ENCODE assay signal across 18 cellular contexts in genomic region chr10:53023411-53023810, GRCh38.
A peak's percentile ranks its signal among the peaks of the same experiment; 100 is the strongest.
DNase-seq lines count a peak whose midpoint lies in the region; ATAC-seq and TF ChIP-seq lines count a peak whose summit lies in the region.
"Had no signal": no experiment of that assay in that cellular context is flagged by ENCODE, and none has a peak within 500 bp of the region (broad histone marks: within the 10 kb centered on the region; RNA-seq: fewer than 3 reads in every experiment).

No MANE protein-coding gene starts in this region.

- peak overlapping the region; percentile 52; the same call in 1 of the 2 replicates for H2AFZ ChIP-seq in GM23338

- H3K4me1 Mint-ChIP-seq in GM23338 (peaks cover 28% of the 10 kb centered on the region), WTC11 (peaks cover 38% of the 10 kb centered on the region), progenitor cell of endocrine pancreas (ENCODE audit: low read depth) (peaks cover 31% of the 10 kb centered on the region)

- CTCF ChIA-PET in WTC11 (lab: Charles Lee), result no interaction called here

- no peaks in the 10 kb centered on the region for H3K27me3 Mint-ChIP-seq in GM23338 (ENCODE audit: insufficient read depth, low read depth, poor library complexity)
- no peaks in the 10 kb centered on the region; the same call in 1 of the 2 replicates for H3K27me3 Mint-ChIP-seq in WTC11 (ENCODE audit: low read depth)
- H3K27me3 Mint-ChIP-seq in progenitor cell of endocrine pancreas, result no peaks in the 10 kb centered on the region

- H3K9me3 Mint-ChIP-seq in GM23338 (peaks cover 17% of the 10 kb centered on the region), WTC11 (peaks cover 14% of the 10 kb centered on the region), progenitor cell of endocrine pancreas (ENCODE audit: low read depth) (peaks cover 11% of the 10 kb centered on the region)

- no peaks in the 10 kb centered on the region for H3K9me2 ChIP-seq in GM23338 (ENCODE audit: insufficient read depth)

- H3K4me3 ChIP-seq in GM23338, result no peak overlapping the region
- H3K4me3 ChIP-seq: A549 had no signal

- H3K36me3 Mint-ChIP-seq in GM23338 (ENCODE audit: low read depth) (peaks cover 38% of the 10 kb centered on the region), WTC11 (peaks cover 18% of the 10 kb centered on the region), progenitor cell of endocrine pancreas (ENCODE audit: insufficient read depth) (peaks cover 13% of the 10 kb centered on the region)

- no peaks in the 10 kb centered on the region for H3K27me3 ChIP-seq in GM23338 (ENCODE audit: insufficient read depth)

- no peak for DNase-seq in GM23338 (ENCODE audit: low spot score)
- DNase-seq in WTC11 (ENCODE audit: low spot score), result no peak
- peak; percentile 72 for DNase-seq in islet precursor cell
- DNase-seq in progenitor cell of endocrine pancreas (ENCODE audit: low spot score, unreplicated experiment), result no peak
- DNase-seq in NCI-H1436 (lab: John Stamatoyannopoulos, UW), result no peak
- no peak for DNase-seq in H4 (ENCODE audit: low spot score)
- no peak for DNase-seq in NCI-H1048 (lab: John Stamatoyannopoulos, UW)
- DNase-seq: HCEC 1CT, KBM-7, NCI-H1092, NCI-H187 treated with DMSO at 0.1 percent for 48 hours, NCI-H2171, NCI-H446 treated with DMSO at 0.1 percent for 48 hours, NCI-H748 treated with DMSO at 0.1 percent for 48 hours, Right ventricle myocardium superior had no signal

- peak overlapping the region; percentile 10 for H3K4me2 ChIP-seq in GM23338
- H3K4me2 ChIP-seq: A549 had no signal

- ATAC-seq in GM23338, result no peak
- ATAC-seq in WTC11, result no peak
- ATAC-seq in HG02938 (IDR thresholded peaks at IDR 0.05; ENCODE audit: unreplicated experiment), result no peak
- ATAC-seq: A549 had no signal

- H3F3A ChIP-seq in GM23338 (replicated peaks; ENCODE audit: low read depth), result no peaks in the 10 kb centered on the region

- no peaks in the 10 kb centered on the region for H4K20me1 ChIP-seq in GM23338 (replicated peaks; ENCODE audit: insufficient read depth)

- H3K27ac Mint-ChIP-seq in GM23338 (peak overlapping the region; percentile 88), WTC11 (peak overlapping the region; percentile 91), progenitor cell of endocrine pancreas (peak overlapping the region; percentile 76)

- TF ChIP-seq CTCF in GM23338 (conservative IDR thresholded peaks at IDR 0.05; ENCODE audit: low read depth in 2 of 2), result no peak
- no peak for TF ChIP-seq CTCF in WTC11 (IDR thresholded peaks at IDR 0.05)
- TF ChIP-seq CTCF in progenitor cell of endocrine pancreas (IDR thresholded peaks at IDR 0.05; ENCODE audit: unreplicated experiment), result no peak

- H3K4me1 ChIP-seq in GM23338 (ENCODE audit: insufficient read depth), result peaks cover 29% of the 10 kb centered on the region
- H3K4me1 ChIP-seq: A549 had no signal

- peak overlapping the region; percentile 60 for H3K27ac ChIP-seq in GM23338 (ENCODE audit: low read depth)
- H3K27ac ChIP-seq: A549, C4-2B had no signal

- H3K79me2 ChIP-seq in GM23338 (replicated peaks; ENCODE audit: insufficient read depth), result no peaks in the 10 kb centered on the region

- H3K4me3 Mint-ChIP-seq in GM23338 (no peak overlapping the region), WTC11 (no peak overlapping the region), progenitor cell of endocrine pancreas (ENCODE audit: low read depth) (peak overlapping the region; percentile 58)

- POLR2A ChIA-PET in WTC11 (lab: Charles Lee), result no interaction called here

- no peaks in the 10 kb centered on the region for H3K36me3 ChIP-seq in GM23338 (ENCODE audit: insufficient read depth)

TF ChIP-seq in GM23338, 12 proteins besides CTCF, POLR2A, EP300 and RAD21 (continues in another document):
- no peak for TF ChIP-seq ZNF114 (CRISPR knock-in tag; IDR thresholded peaks at IDR 0.05)

TF ChIP-seq in WTC11, 78 proteins besides CTCF, POLR2A, EP300 and RAD21:
- no peak for TF ChIP-seq ZNF232 (CRISPR knock-in tag; IDR thresholded peaks at IDR 0.05)
- no peak for TF ChIP-seq KAT7 (CRISPR knock-in tag; IDR thresholded peaks at IDR 0.05; ENCODE audit: borderline replicate concordance)
- TF ChIP-seq SMAD3 (CRISPR knock-in tag; IDR thresholded peaks at IDR 0.05; ENCODE audit: borderline replicate concordance), result no peak
- TF ChIP-seq ZNF425 (CRISPR knock-in tag; conservative IDR thresholded peaks at IDR 0.05), result no peak
